In the genomic region with DNA sequence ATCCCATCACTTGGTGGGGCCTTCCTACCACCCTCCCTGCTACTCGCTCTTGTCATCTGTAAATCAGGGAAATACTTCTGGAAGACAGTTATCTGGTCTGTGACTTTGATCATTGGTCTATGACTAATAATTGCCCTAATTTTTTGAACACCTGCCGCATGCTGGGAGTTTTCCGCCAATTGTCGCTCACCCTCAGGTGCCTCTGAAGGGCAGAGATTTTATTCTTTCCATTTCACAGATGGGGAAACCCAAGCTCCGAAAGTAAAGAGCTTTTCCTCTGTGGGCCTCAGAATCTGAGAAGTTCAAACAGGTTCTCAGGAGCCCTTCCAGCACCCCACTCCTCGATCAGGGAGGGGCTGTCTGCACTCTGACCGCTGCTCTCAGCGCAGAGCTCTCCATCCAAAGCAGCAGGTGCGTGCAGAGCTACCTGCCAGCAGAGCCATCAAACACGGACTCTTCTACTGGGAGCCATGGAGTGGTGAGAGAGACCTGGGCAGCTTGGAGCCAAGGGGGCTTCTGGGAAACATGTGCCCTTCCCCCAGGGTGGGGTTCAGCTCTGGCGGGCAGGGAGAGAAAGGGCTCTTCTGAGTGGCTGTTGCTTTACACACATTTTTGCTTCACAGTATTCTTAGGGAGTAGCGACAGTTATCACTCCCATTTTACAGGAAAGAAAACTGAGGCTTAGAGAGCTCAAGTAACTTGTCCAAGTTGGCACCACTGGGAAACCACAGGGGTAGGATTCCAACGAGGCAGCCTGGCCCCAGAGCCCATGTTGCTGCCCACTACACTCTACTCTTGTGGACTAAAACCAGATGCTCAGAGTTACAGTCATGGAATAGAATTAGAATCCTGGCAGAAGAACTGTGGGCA, we compare ENCODE assay signal across 1 cellular context.
TF ChIP-seq lines count a peak whose summit lies in the region.

No MANE protein-coding gene starts in this region.

TF ChIP-seq in SK-N-SH, 30 proteins besides CTCF, POLR2A, EP300 and RAD21:
- TF ChIP-seq POLR2AphosphoS5 (IDR thresholded peaks at IDR 0.05; ENCODE audit: low read depth, low read length) (no peak), FOSL2 (IDR thresholded peaks at IDR 0.05; ENCODE audit: borderline replicate concordance, low read depth) (no peak), MXI1 (IDR thresholded peaks at IDR 0.05; ENCODE audit: low read depth, low read length) (no peak), JUND (IDR thresholded peaks at IDR 0.05) (no peak), ELF1 (IDR thresholded peaks at IDR 0.05) (no peak), SMC3 (IDR thresholded peaks at IDR 0.05; ENCODE audit: low read depth, low read length) (no peak), GATA2 (CRISPR knock-in tag; IDR thresholded peaks at IDR 0.05) (no peak), FOXJ3 (CRISPR knock-in tag; IDR thresholded peaks at IDR 0.05) (no peak), NFIC (IDR thresholded peaks at IDR 0.05; ENCODE audit: borderline replicate concordance) (no peak), TAF1 (IDR thresholded peaks at IDR 0.05; ENCODE audit: borderline replicate concordance, low read depth, low read length) (no peak), TCF12 (IDR thresholded peaks at IDR 0.05) (no peak), NRF1 (IDR thresholded peaks at IDR 0.05; ENCODE audit: low read depth, low read length) (no peak), FOXM1 (IDR thresholded peaks at IDR 0.05; ENCODE audit: low read depth) (no peak)
- TF ChIP-seq, protein P1, sequence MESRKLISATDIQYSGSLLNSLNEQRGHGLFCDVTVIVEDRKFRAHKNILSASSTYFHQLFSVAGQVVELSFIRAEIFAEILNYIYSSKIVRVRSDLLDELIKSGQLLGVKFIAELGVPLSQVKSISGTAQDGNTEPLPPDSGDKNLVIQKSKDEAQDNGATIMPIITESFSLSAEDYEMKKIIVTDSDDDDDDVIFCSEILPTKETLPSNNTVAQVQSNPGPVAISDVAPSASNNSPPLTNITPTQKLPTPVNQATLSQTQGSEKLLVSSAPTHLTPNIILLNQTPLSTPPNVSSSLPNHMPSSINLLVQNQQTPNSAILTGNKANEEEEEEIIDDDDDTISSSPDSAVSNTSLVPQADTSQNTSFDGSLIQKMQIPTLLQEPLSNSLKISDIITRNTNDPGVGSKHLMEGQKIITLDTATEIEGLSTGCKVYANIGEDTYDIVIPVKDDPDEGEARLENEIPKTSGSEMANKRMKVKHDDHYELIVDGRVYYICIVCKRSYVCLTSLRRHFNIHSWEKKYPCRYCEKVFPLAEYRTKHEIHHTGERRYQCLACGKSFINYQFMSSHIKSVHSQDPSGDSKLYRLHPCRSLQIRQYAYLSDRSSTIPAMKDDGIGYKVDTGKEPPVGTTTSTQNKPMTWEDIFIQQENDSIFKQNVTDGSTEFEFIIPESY (IDR thresholded peaks at IDR 0.05; ENCODE audit: borderline replicate concordance, low read depth) = no peak
- TF ChIP-seq, protein P2, sequence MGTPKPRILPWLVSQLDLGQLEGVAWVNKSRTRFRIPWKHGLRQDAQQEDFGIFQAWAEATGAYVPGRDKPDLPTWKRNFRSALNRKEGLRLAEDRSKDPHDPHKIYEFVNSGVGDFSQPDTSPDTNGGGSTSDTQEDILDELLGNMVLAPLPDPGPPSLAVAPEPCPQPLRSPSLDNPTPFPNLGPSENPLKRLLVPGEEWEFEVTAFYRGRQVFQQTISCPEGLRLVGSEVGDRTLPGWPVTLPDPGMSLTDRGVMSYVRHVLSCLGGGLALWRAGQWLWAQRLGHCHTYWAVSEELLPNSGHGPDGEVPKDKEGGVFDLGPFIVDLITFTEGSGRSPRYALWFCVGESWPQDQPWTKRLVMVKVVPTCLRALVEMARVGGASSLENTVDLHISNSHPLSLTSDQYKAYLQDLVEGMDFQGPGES (IDR thresholded peaks at IDR 0.05; ENCODE audit: low read depth, low read length) = no peak
